ENCODE assay signal across 2 cellular contexts in genomic region chr2:10439185-10439879, GRCh38.
TF ChIP-seq lines count a peak whose summit lies in the region.

No MANE protein-coding gene starts in this region.

TF ChIP-seq in IMR-90, 13 proteins besides CTCF, POLR2A, EP300 and RAD21:
- TF ChIP-seq CHD1 (IDR thresholded peaks at IDR 0.05; ENCODE audit: low read depth, low read length) (0 out of 2 replicates have a peak, but pooled peaks have one; percentile 7), ELK1 (IDR thresholded peaks at IDR 0.05; ENCODE audit: borderline replicate concordance, low read depth, low read length) (no peak)
TF ChIP-seq in IMR-90: peak in this region for 1.

TF ChIP-seq in GM12878, 131 proteins besides CTCF, POLR2A, EP300 and RAD21:
- TF ChIP-seq SIN3A (IDR thresholded peaks at IDR 0.05; ENCODE audit: low read depth, low read length) (no peak), ZNF622 (IDR thresholded peaks at IDR 0.05) (no peak), ZNF217 (IDR thresholded peaks at IDR 0.05) (no peak), SMC3 (IDR thresholded peaks at IDR 0.05; ENCODE audit: borderline replicate concordance, low read length) (no peak), BCL3 (IDR thresholded peaks at IDR 0.05; ENCODE audit: borderline replicate concordance, insufficient read depth, low read depth, low read length, poor library complexity, severe bottlenecking) (no peak), POU2F2 (IDR thresholded peaks at IDR 0.05; ENCODE audit: borderline replicate concordance, low read depth, low read length) (no peak; the same call in 2 of the 3 replicates), REST (IDR thresholded peaks at IDR 0.05; ENCODE audit: low read depth, low read length) (no peak), NR2C1 (IDR thresholded peaks at IDR 0.05) (no peak), USF2 (IDR thresholded peaks at IDR 0.05; ENCODE audit: borderline replicate concordance, low read depth, low read length) (no peak), HDAC6 (IDR thresholded peaks at IDR 0.05; ENCODE audit: unreplicated experiment) (no peak), POLR2AphosphoS2 (IDR thresholded peaks at IDR 0.05; ENCODE audit: low read depth, low read length) (0 out of 2 replicates have a peak, but pooled peaks have one; percentile 52), CBFB (IDR thresholded peaks at IDR 0.05; ENCODE audit: low read depth) (no peak), BCLAF1 (IDR thresholded peaks at IDR 0.05) (no peak), BACH1 (IDR thresholded peaks at IDR 0.05; ENCODE audit: borderline replicate concordance) (peak; percentile 23; the same call in 1 of the 2 replicates), MTA3 (IDR thresholded peaks at IDR 0.05; ENCODE audit: borderline replicate concordance, low read length) (no peak), POLR2AphosphoS5 (IDR thresholded peaks at IDR 0.05; ENCODE audit: low read length) (peak; percentile 68), CREM (IDR thresholded peaks at IDR 0.05; ENCODE audit: low read depth) (no peak), MXI1 (IDR thresholded peaks at IDR 0.05; ENCODE audit: low read depth, low read length) (no peak), ZBED1 (IDR thresholded peaks at IDR 0.05; ENCODE audit: borderline replicate concordance) (peak; percentile 29; the same call in 1 of the 2 replicates), GATAD2B (conservative IDR thresholded peaks at IDR 0.05; ENCODE audit: low read depth) (no peak), PAX5 (IDR thresholded peaks at IDR 0.05; ENCODE audit: borderline replicate concordance, low read depth, low read length) (peak; percentile 30; the same call in 1 of the 2 replicates), FOXK2 (IDR thresholded peaks at IDR 0.05) (no peak), CREB1 (IDR thresholded peaks at IDR 0.05; ENCODE audit: low read depth) (no peak)
